ENCODE assay signal across 1 cellular context in the genomic region with DNA sequence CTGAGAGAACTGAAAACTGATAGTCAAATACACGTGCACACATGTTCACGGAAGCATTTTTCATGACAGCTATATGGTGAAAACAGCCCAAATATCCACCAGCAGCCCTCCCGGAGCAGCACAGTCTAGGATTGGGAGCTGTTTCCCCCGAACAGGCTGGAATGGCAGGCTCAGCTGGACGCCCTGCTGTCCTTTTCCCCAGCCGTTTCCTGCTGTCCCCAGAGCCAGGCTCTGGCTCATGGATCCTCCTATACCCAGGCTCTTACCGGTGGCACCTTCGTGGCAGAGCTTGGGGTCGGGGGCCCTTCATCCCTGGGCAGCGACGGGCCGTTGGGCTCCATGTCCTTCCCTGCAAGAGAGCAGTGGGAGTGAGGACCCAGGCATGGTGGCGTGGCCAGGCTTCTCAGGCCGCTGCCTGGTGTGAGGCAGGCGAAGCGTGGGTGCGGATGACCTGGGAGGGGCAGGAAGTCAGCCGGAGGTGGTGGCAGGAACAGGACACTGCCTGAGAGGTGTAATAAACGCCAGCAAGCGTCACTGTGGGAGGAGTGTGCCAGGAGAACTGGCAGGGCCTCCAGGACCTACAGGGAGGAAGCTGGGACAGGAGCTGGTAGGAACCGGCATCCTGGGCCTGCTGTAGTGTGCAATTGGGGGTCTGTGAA.
TF ChIP-seq lines count a peak whose summit lies in the region.

No MANE protein-coding gene starts in this region.

TF ChIP-seq in H1, 55 proteins besides CTCF, POLR2A, EP300 and RAD21:
- TF ChIP-seq KDM4A (IDR thresholded peaks at IDR 0.05; ENCODE audit: low read depth, low read length, severe bottlenecking), result no peak
- no peak for TF ChIP-seq PHF8 (conservative IDR thresholded peaks at IDR 0.05; ENCODE audit: low read depth, low read length)
- no peak for TF ChIP-seq CEBPB (IDR thresholded peaks at IDR 0.05; ENCODE audit: low read depth, low read length)
- TF ChIP-seq SIN3A (conservative IDR thresholded peaks at IDR 0.05 in 1 of 2, IDR thresholded peaks at IDR 0.05 in 1 of 2; ENCODE audit: low read depth in 1 of 2, low read length in 2 of 2), result no peak
- no peak for TF ChIP-seq RBBP5 (IDR thresholded peaks at IDR 0.05; ENCODE audit: borderline replicate concordance, low read depth, low read length)
- no peak for TF ChIP-seq CREB1 (IDR thresholded peaks at IDR 0.05)
- TF ChIP-seq SUZ12 (IDR thresholded peaks at IDR 0.05; ENCODE audit: low read length), result no peak
- TF ChIP-seq HDAC6 (IDR thresholded peaks at IDR 0.05; ENCODE audit: low read depth, low read length), result no peak
- no peak for TF ChIP-seq RXRA (IDR thresholded peaks at IDR 0.05; ENCODE audit: insufficient read depth, low read depth, low read length)
- TF ChIP-seq POU5F1 (IDR thresholded peaks at IDR 0.05; ENCODE audit: low read depth, low read length), result no peak
- TF ChIP-seq, protein P1, sequence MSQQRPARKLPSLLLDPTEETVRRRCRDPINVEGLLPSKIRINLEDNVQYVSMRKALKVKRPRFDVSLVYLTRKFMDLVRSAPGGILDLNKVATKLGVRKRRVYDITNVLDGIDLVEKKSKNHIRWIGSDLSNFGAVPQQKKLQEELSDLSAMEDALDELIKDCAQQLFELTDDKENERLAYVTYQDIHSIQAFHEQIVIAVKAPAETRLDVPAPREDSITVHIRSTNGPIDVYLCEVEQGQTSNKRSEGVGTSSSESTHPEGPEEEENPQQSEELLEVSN (IDR thresholded peaks at IDR 0.05), result no peak
- TF ChIP-seq, protein P2, sequence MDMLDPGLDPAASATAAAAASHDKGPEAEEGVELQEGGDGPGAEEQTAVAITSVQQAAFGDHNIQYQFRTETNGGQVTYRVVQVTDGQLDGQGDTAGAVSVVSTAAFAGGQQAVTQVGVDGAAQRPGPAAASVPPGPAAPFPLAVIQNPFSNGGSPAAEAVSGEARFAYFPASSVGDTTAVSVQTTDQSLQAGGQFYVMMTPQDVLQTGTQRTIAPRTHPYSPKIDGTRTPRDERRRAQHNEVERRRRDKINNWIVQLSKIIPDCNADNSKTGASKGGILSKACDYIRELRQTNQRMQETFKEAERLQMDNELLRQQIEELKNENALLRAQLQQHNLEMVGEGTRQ (IDR thresholded peaks at IDR 0.05; ENCODE audit: low read length), result no peak
- no peak for TF ChIP-seq RFX5 (IDR thresholded peaks at IDR 0.05; ENCODE audit: borderline replicate concordance, low read depth, low read length)
- TF ChIP-seq BCL11A (IDR thresholded peaks at IDR 0.05; ENCODE audit: low read depth in 2 of 2, low read length in 2 of 2), result no peak
- TF ChIP-seq TEAD4 (IDR thresholded peaks at IDR 0.05; ENCODE audit: low read depth, low read length), result no peak
- TF ChIP-seq FOSL1 (IDR thresholded peaks at IDR 0.05; ENCODE audit: insufficient read depth, low read depth, low read length), result no peak
- no peak for TF ChIP-seq KDM5A (IDR thresholded peaks at IDR 0.05; ENCODE audit: low read length)
- TF ChIP-seq GTF2F1 (IDR thresholded peaks at IDR 0.05; ENCODE audit: borderline replicate concordance, low read depth, low read length), result no peak
- TF ChIP-seq SIRT6 (IDR thresholded peaks at IDR 0.05; ENCODE audit: low read length), result no peak
- TF ChIP-seq GABPA (IDR thresholded peaks at IDR 0.05; ENCODE audit: borderline replicate concordance, insufficient read depth, low read length), result no peak
